8 cellular contexts compared by ENCODE assay signal in genomic region chr6:293185-294174, GRCh38. TPM values are rescaled to one million over a fixed set of nuclear protein-coding genes. Genes with fewer than 3 reads are reported as not detected.
DNase-seq lines count a peak whose midpoint lies in the region; ATAC-seq and TF ChIP-seq lines count a peak whose summit lies in the region.

No MANE protein-coding gene starts in this region.

- peaks cover 13% of the 10 kb centered on the region for H3K4me1 Mint-ChIP-seq in mesothelial cell of epicardium
- H3K4me1 Mint-ChIP-seq in stimulated activated naive CD8-positive, alpha-beta T cell treated with anti-CD3 and anti-CD28 coated beads, Interleukin-15, amount 100 ng/mL, for 72 hours = peaks cover 38% of the 10 kb centered on the region

- ATAC-seq in stimulated activated naive CD8-positive, alpha-beta T cell treated with anti-CD3 and anti-CD28 coated beads, Interleukin-15, amount 100 ng/mL, for 72 hours = no peak

- H3K4me3 Mint-ChIP-seq in mesothelial cell of epicardium = peak overlapping the region; percentile 86
- H3K4me3 Mint-ChIP-seq in stimulated activated naive CD8-positive, alpha-beta T cell treated with anti-CD3 and anti-CD28 coated beads, Interleukin-15, amount 100 ng/mL, for 72 hours = peak overlapping the region; percentile 87 to 98

- H3K27ac Mint-ChIP-seq in mesothelial cell of epicardium = peak overlapping the region; percentile 86
- H3K27ac Mint-ChIP-seq in stimulated activated naive CD8-positive, alpha-beta T cell treated with anti-CD3 and anti-CD28 coated beads, Interleukin-15, amount 100 ng/mL, for 72 hours = peak overlapping the region; percentile 86 to 98

- in situ Hi-C loops in SK-MEL-5 (cut with HindIII; ENCODE audit: low pct_unique_long_range_greater_than_20kb, low sequenced_read_pairs) = no loop called here

- peak; percentile 44 for DNase-seq in ELF-1 (ENCODE audit: low read depth, low spot score)
- peak; percentile 78 for DNase-seq in SK-MEL-5 (ENCODE audit: low read depth, low spot score)
- peak; percentile 20 for DNase-seq in choroid plexus epithelial cell (ENCODE audit: low read depth)
- peak in 1 of 2 experiments; percentile 55 for DNase-seq in mesothelial cell of epicardium (ENCODE audit: low spot score in 2 of 2, unreplicated experiment in 2 of 2)
- peak; percentile 41 to 58 for DNase-seq in stimulated activated naive CD8-positive, alpha-beta T cell treated with anti-CD3 and anti-CD28 coated beads, Interleukin-15, amount 100 ng/mL, for 72 hours
- DNase-seq in SW 1271 (lab: John Stamatoyannopoulos, UW) = no peak
- DNase-seq in AML-193 (lab: John Stamatoyannopoulos, UW) = no peak
- DNase-seq in NCI-H345 treated with DMSO at 0.1 percent for 48 hours (lab: John Stamatoyannopoulos, UW; ENCODE audit: unreplicated experiment) = no peak

- TF ChIP-seq CTCF in choroid plexus epithelial cell (conservative IDR thresholded peaks at IDR 0.05; ENCODE audit: low read depth, low read length) (no peak), mesothelial cell of epicardium (IDR thresholded peaks at IDR 0.05; ENCODE audit: unreplicated experiment) (no peak)

- H3K4me3 ChIP-seq in choroid plexus epithelial cell (ENCODE audit: low read depth, low read length) = peak overlapping the region; percentile 69

- peaks cover 16% of the 10 kb centered on the region for H3K9me3 Mint-ChIP-seq in mesothelial cell of epicardium
- H3K9me3 Mint-ChIP-seq in stimulated activated naive CD8-positive, alpha-beta T cell treated with anti-CD3 and anti-CD28 coated beads, Interleukin-15, amount 100 ng/mL, for 72 hours = no peaks in the 10 kb centered on the region

- peaks cover 3% of the 10 kb centered on the region for H3K27me3 Mint-ChIP-seq in mesothelial cell of epicardium (ENCODE audit: low read depth)
- no peaks in the 10 kb centered on the region for H3K27me3 Mint-ChIP-seq in stimulated activated naive CD8-positive, alpha-beta T cell treated with anti-CD3 and anti-CD28 coated beads, Interleukin-15, amount 100 ng/mL, for 72 hours

- H3K36me3 Mint-ChIP-seq in mesothelial cell of epicardium = no peaks in the 10 kb centered on the region

RNA-seq across cellular contexts. Expression of gene DUSP22, which starts 1.2 kb away (rescaled TPM):
- total RNA-seq in SK-MEL-5 (2014; rRNA removed; shearing (Covaris generic)) = 31.1 and 32.4 TPM in 2 replicates
- 36.2 and 45.2 TPM in 2 replicates for polyA plus RNA-seq in SK-MEL-5 (2015; cell fraction: cytosol; rRNA removed)
- polyA plus RNA-seq in SK-MEL-5 (2015; cell fraction: nucleus; rRNA removed) = 151 and 208 TPM in 2 replicates
- total RNA-seq in mesothelial cell of epicardium = 29.9 to 32.0 TPM (median 30.9 TPM) in 3 replicates

Comparison
In these comparisons a context has a peak if more than half of its experiments do, and no peak if none do; other contexts are left out.
1. DNase-seq: peak in ELF-1 (single experiment), SK-MEL-5 (single experiment), choroid plexus epithelial cell (single experiment) and stimulated activated naive CD8-positive, alpha-beta T cell treated with anti-CD3 and anti-CD28 coated beads, Interleukin-15, amount 100 ng/mL, for 72 hours (2 of 2); none in SW 1271 (0 of 2), AML-193 (0 of 2) and NCI-H345 treated with DMSO at 0.1 percent for 48 hours (single experiment).